30 cellular contexts compared by ENCODE assay signal in the genomic region with DNA sequence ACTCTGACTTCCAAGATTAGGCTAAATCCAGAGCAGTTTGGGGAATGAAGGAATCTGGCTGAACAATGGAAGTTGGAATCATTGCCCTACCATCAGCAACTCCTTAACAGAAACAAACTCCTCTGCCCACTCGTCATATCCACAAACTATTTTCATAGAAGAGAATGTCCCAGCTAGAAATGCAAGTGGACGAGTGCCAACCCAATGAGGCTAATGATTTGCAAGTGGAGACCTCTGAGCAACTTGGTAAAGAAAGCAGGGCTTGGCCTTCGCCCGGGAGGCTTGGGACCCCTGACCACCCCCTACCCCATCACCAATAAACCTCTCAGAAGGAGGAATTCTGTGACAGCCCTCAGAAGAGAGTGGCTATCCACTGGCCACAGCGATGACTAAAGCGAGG.
"Had no signal": no experiment of that assay in that cellular context is flagged by ENCODE, and none has a peak within 500 bp of the region (broad histone marks: within the 10 kb centered on the region; RNA-seq: fewer than 3 reads in every experiment).

No MANE protein-coding gene starts in this region.

- H3K27ac ChIP-seq: adrenal gland, ascending aorta, colonic mucosa, dorsolateral prefrontal cortex, esophagus squamous epithelium, hepatocyte, neutrophil, ovary, psoas muscle, right lobe of liver, suprapubic skin, WERI-Rb-1 had no signal

- H3K4me1 Mint-ChIP-seq: activated T-helper 17 cell treated with anti-CD3 and anti-CD28 coated beads, Interleukin-2, amount 50 U/mL, for 72 hours; stimulated activated effector memory CD8-positive, alpha-beta T cell treated with anti-CD3 and anti-CD28 coated beads, Interleukin-12 subunit alpha, Interleukin-12 subunit beta, amount 100 ng/mL, for 72 hours; stimulated activated naive CD8-positive, alpha-beta T cell treated with anti-CD3 and anti-CD28 coated beads, Interleukin-15, amount 100 ng/mL, for 72 hours; T-cell had no signal

- H3K4me3 Mint-ChIP-seq: activated CD4-positive, alpha-beta T cell treated with anti-CD3 and anti-CD28 coated beads, Interleukin-2, amount 10 ng/mL, durations not matched to agents 7 days and 5 days; activated CD8-positive, alpha-beta T cell treated with anti-CD3 and anti-CD28 coated beads for 36 hours; activated T-helper 17 cell treated with anti-CD3 and anti-CD28 coated beads, Interleukin-2, amount 50 U/mL, for 72 hours; effector memory CD8-positive, alpha-beta T cell; mesothelial cell of epicardium; nephron; stimulated activated effector memory CD8-positive, alpha-beta T cell treated with anti-CD3 and anti-CD28 coated beads, Interleukin-12 subunit alpha, Interleukin-12 subunit beta, amount 100 ng/mL, for 72 hours; stimulated activated naive CD8-positive, alpha-beta T cell treated with anti-CD3 and anti-CD28 coated beads, Interleukin-15, amount 100 ng/mL, for 72 hours; T-cell; type B pancreatic cell had no signal

- H2AFZ ChIP-seq: hepatocyte had no signal

- H3K4me3 ChIP-seq: adrenal gland, ascending aorta, colonic mucosa, dorsolateral prefrontal cortex, esophagus squamous epithelium, hepatocyte, ovary, psoas muscle, right lobe of liver, suprapubic skin had no signal

- H3K36me3 ChIP-seq: adrenal gland, ascending aorta, colonic mucosa, esophagus squamous epithelium, neutrophil, ovary, right lobe of liver, suprapubic skin, WERI-Rb-1 had no signal

- H3K4me1 ChIP-seq: ascending aorta, colonic mucosa, right lobe of liver had no signal

- DNase-seq: activated CD4-positive, alpha-beta T cell treated with anti-CD3 and anti-CD28 coated beads, Interleukin-2, amount 10 ng/mL, durations not matched to agents 7 days and 5 days; activated CD4-positive, CD25-positive, alpha-beta regulatory T cell treated with anti-CD3 and anti-CD28 coated beads, Interleukin-2, amount 50 U/mL, for 72 hours; activated CD8-positive, alpha-beta T cell treated with anti-CD3 and anti-CD28 coated beads for 36 hours; activated T-cell treated with anti-CD3 and anti-CD28 coated beads, Interleukin-2, amount 50 U/mL, for 1 hour; adrenal gland; colonic mucosa; dorsolateral prefrontal cortex; effector memory CD8-positive, alpha-beta T cell; esophagus squamous epithelium; kidney glomerular epithelial cell; left ventricle myocardium superior; mammary epithelial cell; psoas muscle; right lobe of liver; small intestine; stimulated activated CD4-positive, alpha-beta T cell treated with anti-CD3 and anti-CD28 coated beads, Interleukin-2, amount 100 ng/mL, for 24 hours; stimulated activated naive CD8-positive, alpha-beta T cell treated with anti-CD3 and anti-CD28 coated beads, Interleukin-15, amount 100 ng/mL, for 72 hours; T-cell; WERI-Rb-1 had no signal

- H3K4me2 ChIP-seq: hepatocyte had no signal

- H3K27me3 Mint-ChIP-seq: activated CD4-positive, alpha-beta T cell treated with anti-CD3 and anti-CD28 coated beads, Interleukin-2, amount 10 ng/mL, durations not matched to agents 7 days and 5 days; activated CD8-positive, alpha-beta T cell treated with anti-CD3 and anti-CD28 coated beads for 36 hours had no signal

- H3K9me3 Mint-ChIP-seq: activated CD4-positive, alpha-beta T cell treated with anti-CD3 and anti-CD28 coated beads, Interleukin-2, amount 10 ng/mL, durations not matched to agents 7 days and 5 days; activated CD8-positive, alpha-beta T cell treated with anti-CD3 and anti-CD28 coated beads for 36 hours; activated naive CD4-positive, alpha-beta T cell treated with anti-CD3 and anti-CD28 coated beads, Interleukin-2, amount 50 U/mL, for 72 hours; activated T-helper 17 cell treated with anti-CD3 and anti-CD28 coated beads, Interleukin-2, amount 50 U/mL, for 72 hours; effector memory CD8-positive, alpha-beta T cell; mesothelial cell of epicardium; nephron; stimulated activated effector memory CD8-positive, alpha-beta T cell treated with anti-CD3 and anti-CD28 coated beads, Interleukin-12 subunit alpha, Interleukin-12 subunit beta, amount 100 ng/mL, for 72 hours; stimulated activated naive CD8-positive, alpha-beta T cell treated with anti-CD3 and anti-CD28 coated beads, Interleukin-15, amount 100 ng/mL, for 72 hours; T-cell; type B pancreatic cell had no signal

- H3K79me2 ChIP-seq: hepatocyte had no signal

- H3K9me3 ChIP-seq: adrenal gland, ascending aorta, colonic mucosa, esophagus squamous epithelium, neutrophil, ovary, psoas muscle, right lobe of liver, suprapubic skin had no signal

- H3K36me3 Mint-ChIP-seq: activated naive CD4-positive, alpha-beta T cell treated with anti-CD3 and anti-CD28 coated beads, Interleukin-2, amount 50 U/mL, for 72 hours; mesothelial cell of epicardium; stimulated activated effector memory CD8-positive, alpha-beta T cell treated with anti-CD3 and anti-CD28 coated beads, Interleukin-12 subunit alpha, Interleukin-12 subunit beta, amount 100 ng/mL, for 72 hours; T-cell; type B pancreatic cell had no signal

- ATAC-seq: activated CD8-positive, alpha-beta T cell treated with anti-CD3 and anti-CD28 coated beads for 36 hours; activated naive CD4-positive, alpha-beta T cell treated with anti-CD3 and anti-CD28 coated beads, Interleukin-2, amount 50 U/mL, for 72 hours; activated T-helper 17 cell treated with anti-CD3 and anti-CD28 coated beads, Interleukin-2, amount 50 U/mL, for 72 hours; effector memory CD8-positive, alpha-beta T cell; left ventricle myocardium superior; psoas muscle; right lobe of liver; stimulated activated effector memory CD8-positive, alpha-beta T cell treated with anti-CD3 and anti-CD28 coated beads, Interleukin-12 subunit alpha, Interleukin-12 subunit beta, amount 100 ng/mL, for 72 hours; stimulated activated naive CD8-positive, alpha-beta T cell treated with anti-CD3 and anti-CD28 coated beads, Interleukin-15, amount 100 ng/mL, for 72 hours; T-cell had no signal

- H3K27ac Mint-ChIP-seq: activated CD4-positive, alpha-beta T cell treated with anti-CD3 and anti-CD28 coated beads, Interleukin-2, amount 10 ng/mL, durations not matched to agents 7 days and 5 days; activated CD8-positive, alpha-beta T cell treated with anti-CD3 and anti-CD28 coated beads for 36 hours; activated naive CD4-positive, alpha-beta T cell treated with anti-CD3 and anti-CD28 coated beads, Interleukin-2, amount 50 U/mL, for 72 hours; activated T-helper 17 cell treated with anti-CD3 and anti-CD28 coated beads, Interleukin-2, amount 50 U/mL, for 72 hours; effector memory CD8-positive, alpha-beta T cell; mesothelial cell of epicardium; nephron; stimulated activated effector memory CD8-positive, alpha-beta T cell treated with anti-CD3 and anti-CD28 coated beads, Interleukin-12 subunit alpha, Interleukin-12 subunit beta, amount 100 ng/mL, for 72 hours; T-cell; type B pancreatic cell had no signal

- H3K27me3 ChIP-seq: adrenal gland, ascending aorta, colonic mucosa, dorsolateral prefrontal cortex, neutrophil, ovary, right lobe of liver, suprapubic skin had no signal
